ENCODE assay signal across 1 cellular context in the genomic region with DNA sequence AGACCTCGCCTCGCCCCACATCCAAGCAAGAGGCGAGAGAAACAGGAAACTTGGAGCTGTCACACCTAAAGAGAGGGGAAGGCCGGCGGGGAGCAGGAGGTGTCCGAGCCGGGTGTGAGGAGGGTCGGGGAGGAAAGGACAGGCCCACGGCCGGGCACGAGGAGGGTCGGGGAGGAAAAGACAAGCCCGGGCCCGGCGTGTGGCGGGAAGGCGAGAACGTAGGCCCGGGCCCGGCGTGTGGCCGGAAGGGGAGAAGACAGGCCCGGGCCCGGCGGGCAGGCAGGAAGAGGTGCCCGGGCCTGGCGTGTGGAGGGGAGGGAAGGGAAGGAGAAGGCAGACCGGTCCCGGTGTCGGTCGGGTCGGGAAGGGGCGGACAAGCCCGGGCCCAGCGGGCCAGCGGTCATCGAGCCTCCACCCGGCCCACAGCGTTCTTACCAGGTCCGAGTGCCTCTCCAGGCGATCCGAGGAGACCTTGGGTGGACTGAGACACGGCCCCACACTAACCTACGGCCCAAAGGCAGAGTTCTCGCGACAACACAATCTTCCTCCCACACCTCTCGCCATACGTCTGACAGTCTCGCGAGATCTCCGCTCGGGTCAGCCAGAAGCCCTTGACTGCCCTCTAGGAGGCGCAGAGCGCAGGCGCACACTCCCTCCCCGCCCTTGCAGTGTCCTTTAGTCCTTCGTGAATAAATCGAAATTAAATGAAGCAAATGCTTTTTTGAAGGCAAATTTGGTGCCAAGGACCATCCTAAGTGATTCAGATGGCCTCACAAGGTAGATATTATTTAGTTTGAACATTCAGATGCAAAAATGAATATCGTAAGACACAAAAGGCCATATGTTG.
TF ChIP-seq lines count a peak whose summit lies in the region.

A gene (minus strand): TSS at position 533 of the 847 bp plus-strand sequence. CDS start 13,943 bp downstream, outside the sequence.

TF ChIP-seq in HEK293, 187 proteins besides CTCF, POLR2A, EP300 and RAD21 (continued from another document and continues in another):
- TF ChIP-seq, protein P1, sequence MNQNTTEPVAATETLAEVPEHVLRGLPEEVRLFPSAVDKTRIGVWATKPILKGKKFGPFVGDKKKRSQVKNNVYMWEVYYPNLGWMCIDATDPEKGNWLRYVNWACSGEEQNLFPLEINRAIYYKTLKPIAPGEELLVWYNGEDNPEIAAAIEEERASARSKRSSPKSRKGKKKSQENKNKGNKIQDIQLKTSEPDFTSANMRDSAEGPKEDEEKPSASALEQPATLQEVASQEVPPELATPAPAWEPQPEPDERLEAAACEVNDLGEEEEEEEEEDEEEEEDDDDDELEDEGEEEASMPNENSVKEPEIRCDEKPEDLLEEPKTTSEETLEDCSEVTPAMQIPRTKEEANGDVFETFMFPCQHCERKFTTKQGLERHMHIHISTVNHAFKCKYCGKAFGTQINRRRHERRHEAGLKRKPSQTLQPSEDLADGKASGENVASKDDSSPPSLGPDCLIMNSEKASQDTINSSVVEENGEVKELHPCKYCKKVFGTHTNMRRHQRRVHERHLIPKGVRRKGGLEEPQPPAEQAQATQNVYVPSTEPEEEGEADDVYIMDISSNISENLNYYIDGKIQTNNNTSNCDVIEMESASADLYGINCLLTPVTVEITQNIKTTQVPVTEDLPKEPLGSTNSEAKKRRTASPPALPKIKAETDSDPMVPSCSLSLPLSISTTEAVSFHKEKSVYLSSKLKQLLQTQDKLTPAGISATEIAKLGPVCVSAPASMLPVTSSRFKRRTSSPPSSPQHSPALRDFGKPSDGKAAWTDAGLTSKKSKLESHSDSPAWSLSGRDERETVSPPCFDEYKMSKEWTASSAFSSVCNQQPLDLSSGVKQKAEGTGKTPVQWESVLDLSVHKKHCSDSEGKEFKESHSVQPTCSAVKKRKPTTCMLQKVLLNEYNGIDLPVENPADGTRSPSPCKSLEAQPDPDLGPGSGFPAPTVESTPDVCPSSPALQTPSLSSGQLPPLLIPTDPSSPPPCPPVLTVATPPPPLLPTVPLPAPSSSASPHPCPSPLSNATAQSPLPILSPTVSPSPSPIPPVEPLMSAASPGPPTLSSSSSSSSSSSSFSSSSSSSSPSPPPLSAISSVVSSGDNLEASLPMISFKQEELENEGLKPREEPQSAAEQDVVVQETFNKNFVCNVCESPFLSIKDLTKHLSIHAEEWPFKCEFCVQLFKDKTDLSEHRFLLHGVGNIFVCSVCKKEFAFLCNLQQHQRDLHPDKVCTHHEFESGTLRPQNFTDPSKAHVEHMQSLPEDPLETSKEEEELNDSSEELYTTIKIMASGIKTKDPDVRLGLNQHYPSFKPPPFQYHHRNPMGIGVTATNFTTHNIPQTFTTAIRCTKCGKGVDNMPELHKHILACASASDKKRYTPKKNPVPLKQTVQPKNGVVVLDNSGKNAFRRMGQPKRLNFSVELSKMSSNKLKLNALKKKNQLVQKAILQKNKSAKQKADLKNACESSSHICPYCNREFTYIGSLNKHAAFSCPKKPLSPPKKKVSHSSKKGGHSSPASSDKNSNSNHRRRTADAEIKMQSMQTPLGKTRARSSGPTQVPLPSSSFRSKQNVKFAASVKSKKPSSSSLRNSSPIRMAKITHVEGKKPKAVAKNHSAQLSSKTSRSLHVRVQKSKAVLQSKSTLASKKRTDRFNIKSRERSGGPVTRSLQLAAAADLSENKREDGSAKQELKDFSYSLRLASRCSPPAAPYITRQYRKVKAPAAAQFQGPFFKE (tag by site-specific recombination; IDR thresholded peaks at IDR 0.05; ENCODE audit: borderline replicate concordance) = no peak
- TF ChIP-seq ZNF548 (tag by site-specific recombination; IDR thresholded peaks at IDR 0.05) = no peak
- TF ChIP-seq ZNF544 (tag by site-specific recombination; IDR thresholded peaks at IDR 0.05) = no peak
- TF ChIP-seq, protein P2, sequence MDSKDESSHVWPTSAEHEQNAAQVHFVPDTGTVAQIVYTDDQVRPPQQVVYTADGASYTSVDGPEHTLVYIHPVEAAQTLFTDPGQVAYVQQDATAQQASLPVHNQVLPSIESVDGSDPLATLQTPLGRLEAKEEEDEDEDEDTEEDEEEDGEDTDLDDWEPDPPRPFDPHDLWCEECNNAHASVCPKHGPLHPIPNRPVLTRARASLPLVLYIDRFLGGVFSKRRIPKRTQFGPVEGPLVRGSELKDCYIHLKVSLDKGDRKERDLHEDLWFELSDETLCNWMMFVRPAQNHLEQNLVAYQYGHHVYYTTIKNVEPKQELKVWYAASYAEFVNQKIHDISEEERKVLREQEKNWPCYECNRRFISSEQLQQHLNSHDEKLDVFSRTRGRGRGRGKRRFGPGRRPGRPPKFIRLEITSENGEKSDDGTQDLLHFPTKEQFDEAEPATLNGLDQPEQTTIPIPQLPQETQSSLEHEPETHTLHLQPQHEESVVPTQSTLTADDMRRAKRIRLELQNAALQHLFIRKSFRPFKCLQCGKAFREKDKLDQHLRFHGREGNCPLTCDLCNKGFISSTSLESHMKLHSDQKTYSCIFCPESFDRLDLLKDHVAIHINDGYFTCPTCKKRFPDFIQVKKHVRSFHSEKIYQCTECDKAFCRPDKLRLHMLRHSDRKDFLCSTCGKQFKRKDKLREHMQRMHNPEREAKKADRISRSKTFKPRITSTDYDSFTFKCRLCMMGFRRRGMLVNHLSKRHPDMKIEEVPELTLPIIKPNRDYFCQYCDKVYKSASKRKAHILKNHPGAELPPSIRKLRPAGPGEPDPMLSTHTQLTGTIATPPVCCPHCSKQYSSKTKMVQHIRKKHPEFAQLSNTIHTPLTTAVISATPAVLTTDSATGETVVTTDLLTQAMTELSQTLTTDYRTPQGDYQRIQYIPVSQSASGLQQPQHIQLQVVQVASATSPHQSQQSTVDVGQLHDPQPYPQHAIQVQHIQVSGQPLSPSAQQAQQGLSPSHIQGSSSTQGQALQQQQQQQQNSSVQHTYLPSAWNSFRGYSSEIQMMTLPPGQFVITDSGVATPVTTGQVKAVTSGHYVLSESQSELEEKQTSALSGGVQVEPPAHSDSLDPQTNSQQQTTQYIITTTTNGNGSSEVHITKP (tag by site-specific recombination; IDR thresholded peaks at IDR 0.05) = peak; percentile 12; the same call in 1 of the 2 replicates
- no peak for TF ChIP-seq ZNF174 (tag by site-specific recombination; IDR thresholded peaks at IDR 0.05)
- TF ChIP-seq, protein P3, sequence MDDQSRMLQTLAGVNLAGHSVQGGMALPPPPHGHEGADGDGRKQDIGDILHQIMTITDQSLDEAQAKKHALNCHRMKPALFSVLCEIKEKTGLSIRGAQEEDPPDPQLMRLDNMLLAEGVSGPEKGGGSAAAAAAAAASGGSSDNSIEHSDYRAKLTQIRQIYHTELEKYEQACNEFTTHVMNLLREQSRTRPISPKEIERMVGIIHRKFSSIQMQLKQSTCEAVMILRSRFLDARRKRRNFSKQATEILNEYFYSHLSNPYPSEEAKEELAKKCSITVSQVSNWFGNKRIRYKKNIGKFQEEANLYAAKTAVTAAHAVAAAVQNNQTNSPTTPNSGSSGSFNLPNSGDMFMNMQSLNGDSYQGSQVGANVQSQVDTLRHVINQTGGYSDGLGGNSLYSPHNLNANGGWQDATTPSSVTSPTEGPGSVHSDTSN (CRISPR knock-in tag; IDR thresholded peaks at IDR 0.05) = no peak; the same call in 1 of the 2 replicates
- TF ChIP-seq ZNF394 (tag by site-specific recombination; IDR thresholded peaks at IDR 0.05; ENCODE audit: borderline replicate concordance) = peak; percentile 56; the same call in 1 of the 2 replicates
- 0 out of 2 replicates have a peak, but pooled peaks have one; percentile 75 for TF ChIP-seq BCL11B (tag by site-specific recombination; IDR thresholded peaks at IDR 0.05; ENCODE audit: low read depth)
- TF ChIP-seq, protein P4, sequence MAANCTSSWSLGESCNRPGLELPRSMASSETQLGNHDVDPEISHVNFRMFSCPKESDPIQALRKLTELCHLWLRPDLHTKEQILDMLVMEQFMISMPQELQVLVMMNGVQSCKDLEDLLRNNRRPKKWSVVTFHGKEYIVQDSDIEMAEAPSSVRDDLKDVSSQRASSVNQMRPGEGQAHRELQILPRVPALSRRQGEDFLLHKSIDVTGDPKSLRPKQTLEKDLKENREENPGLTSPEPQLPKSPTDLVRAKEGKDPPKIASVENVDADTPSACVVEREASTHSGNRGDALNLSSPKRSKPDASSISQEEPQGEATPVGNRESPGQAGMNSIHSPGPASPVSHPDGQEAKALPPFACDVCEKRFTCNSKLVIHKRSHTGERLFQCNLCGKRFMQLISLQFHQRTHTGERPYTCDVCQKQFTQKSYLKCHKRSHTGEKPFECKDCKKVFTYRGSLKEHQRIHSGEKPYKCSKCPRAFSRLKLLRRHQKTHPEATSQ (tag by site-specific recombination; IDR thresholded peaks at IDR 0.05) = 0 out of 2 replicates have a peak, but pooled peaks have one; percentile 82
- no peak for TF ChIP-seq ZNF596 (tag by site-specific recombination; IDR thresholded peaks at IDR 0.05)
- TF ChIP-seq ZNF132 (tag by site-specific recombination; IDR thresholded peaks at IDR 0.05; ENCODE audit: borderline replicate concordance) = no peak
- TF ChIP-seq ZFP69B (tag by site-specific recombination; IDR thresholded peaks at IDR 0.05) = peak; percentile 81
- TF ChIP-seq, protein P5, sequence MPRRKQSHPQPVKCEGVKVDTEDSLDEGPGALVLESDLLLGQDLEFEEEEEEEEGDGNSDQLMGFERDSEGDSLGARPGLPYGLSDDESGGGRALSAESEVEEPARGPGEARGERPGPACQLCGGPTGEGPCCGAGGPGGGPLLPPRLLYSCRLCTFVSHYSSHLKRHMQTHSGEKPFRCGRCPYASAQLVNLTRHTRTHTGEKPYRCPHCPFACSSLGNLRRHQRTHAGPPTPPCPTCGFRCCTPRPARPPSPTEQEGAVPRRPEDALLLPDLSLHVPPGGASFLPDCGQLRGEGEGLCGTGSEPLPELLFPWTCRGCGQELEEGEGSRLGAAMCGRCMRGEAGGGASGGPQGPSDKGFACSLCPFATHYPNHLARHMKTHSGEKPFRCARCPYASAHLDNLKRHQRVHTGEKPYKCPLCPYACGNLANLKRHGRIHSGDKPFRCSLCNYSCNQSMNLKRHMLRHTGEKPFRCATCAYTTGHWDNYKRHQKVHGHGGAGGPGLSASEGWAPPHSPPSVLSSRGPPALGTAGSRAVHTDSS (tag by site-specific recombination; IDR thresholded peaks at IDR 0.05) = no peak
- no peak for TF ChIP-seq ZNF677 (tag by site-specific recombination; IDR thresholded peaks at IDR 0.05)
- TF ChIP-seq KLF1 (tag by site-specific recombination; IDR thresholded peaks at IDR 0.05) = peak; percentile 18
- no peak for TF ChIP-seq ZNF670 (tag by site-specific recombination; IDR thresholded peaks at IDR 0.05; ENCODE audit: low read depth)
- TF ChIP-seq, protein P6, sequence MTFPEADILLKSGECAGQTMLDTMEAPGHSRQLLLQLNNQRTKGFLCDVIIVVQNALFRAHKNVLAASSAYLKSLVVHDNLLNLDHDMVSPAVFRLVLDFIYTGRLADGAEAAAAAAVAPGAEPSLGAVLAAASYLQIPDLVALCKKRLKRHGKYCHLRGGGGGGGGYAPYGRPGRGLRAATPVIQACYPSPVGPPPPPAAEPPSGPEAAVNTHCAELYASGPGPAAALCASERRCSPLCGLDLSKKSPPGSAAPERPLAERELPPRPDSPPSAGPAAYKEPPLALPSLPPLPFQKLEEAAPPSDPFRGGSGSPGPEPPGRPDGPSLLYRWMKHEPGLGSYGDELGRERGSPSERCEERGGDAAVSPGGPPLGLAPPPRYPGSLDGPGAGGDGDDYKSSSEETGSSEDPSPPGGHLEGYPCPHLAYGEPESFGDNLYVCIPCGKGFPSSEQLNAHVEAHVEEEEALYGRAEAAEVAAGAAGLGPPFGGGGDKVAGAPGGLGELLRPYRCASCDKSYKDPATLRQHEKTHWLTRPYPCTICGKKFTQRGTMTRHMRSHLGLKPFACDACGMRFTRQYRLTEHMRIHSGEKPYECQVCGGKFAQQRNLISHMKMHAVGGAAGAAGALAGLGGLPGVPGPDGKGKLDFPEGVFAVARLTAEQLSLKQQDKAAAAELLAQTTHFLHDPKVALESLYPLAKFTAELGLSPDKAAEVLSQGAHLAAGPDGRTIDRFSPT (tag by site-specific recombination; IDR thresholded peaks at IDR 0.05) = peak; percentile 69; the same call in 1 of the 2 replicates
- TF ChIP-seq YY1 (tag by site-specific recombination; IDR thresholded peaks at IDR 0.05) = no peak; the same call in 1 of the 2 replicates
- no peak for TF ChIP-seq ZNF274 (IDR thresholded peaks at IDR 0.05; ENCODE audit: low read length)
- TF ChIP-seq ZNF274 (tag by site-specific recombination; IDR thresholded peaks at IDR 0.05; ENCODE audit: borderline replicate concordance) = no peak
- no peak for TF ChIP-seq ZNF529 (tag by site-specific recombination; IDR thresholded peaks at IDR 0.05; ENCODE audit: insufficient replicate concordance)
- TF ChIP-seq ZNF24 (tag by site-specific recombination; IDR thresholded peaks at IDR 0.05) = 0 out of 2 replicates have a peak, but pooled peaks have one; percentile 68
- TF ChIP-seq, protein P7, sequence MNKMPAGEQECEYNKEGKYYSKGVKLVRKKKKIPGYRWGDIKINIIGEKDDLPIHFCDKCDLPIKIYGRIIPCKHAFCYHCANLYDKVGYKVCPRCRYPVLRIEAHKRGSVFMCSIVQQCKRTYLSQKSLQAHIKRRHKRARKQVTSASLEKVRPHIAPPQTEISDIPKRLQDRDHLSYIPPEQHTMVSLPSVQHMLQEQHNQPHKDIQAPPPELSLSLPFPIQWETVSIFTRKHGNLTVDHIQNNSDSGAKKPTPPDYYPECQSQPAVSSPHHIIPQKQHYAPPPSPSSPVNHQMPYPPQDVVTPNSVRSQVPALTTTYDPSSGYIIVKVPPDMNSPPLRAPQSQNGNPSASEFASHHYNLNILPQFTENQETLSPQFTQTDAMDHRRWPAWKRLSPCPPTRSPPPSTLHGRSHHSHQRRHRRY (tag by site-specific recombination; IDR thresholded peaks at IDR 0.05) = 0 out of 2 replicates have a peak, but pooled peaks have one; percentile 63
- TF ChIP-seq, protein P8, sequence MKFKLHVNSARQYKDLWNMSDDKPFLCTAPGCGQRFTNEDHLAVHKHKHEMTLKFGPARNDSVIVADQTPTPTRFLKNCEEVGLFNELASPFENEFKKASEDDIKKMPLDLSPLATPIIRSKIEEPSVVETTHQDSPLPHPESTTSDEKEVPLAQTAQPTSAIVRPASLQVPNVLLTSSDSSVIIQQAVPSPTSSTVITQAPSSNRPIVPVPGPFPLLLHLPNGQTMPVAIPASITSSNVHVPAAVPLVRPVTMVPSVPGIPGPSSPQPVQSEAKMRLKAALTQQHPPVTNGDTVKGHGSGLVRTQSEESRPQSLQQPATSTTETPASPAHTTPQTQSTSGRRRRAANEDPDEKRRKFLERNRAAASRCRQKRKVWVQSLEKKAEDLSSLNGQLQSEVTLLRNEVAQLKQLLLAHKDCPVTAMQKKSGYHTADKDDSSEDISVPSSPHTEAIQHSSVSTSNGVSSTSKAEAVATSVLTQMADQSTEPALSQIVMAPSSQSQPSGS (tag by site-specific recombination; IDR thresholded peaks at IDR 0.05; ENCODE audit: low read depth) = no peak
- TF ChIP-seq MYNN (tag by site-specific recombination; IDR thresholded peaks at IDR 0.05; ENCODE audit: borderline replicate concordance) = peak; percentile 33; the same call in 1 of the 2 replicates
- TF ChIP-seq ZNF391 (tag by site-specific recombination; IDR thresholded peaks at IDR 0.05; ENCODE audit: borderline replicate concordance, low read depth) = peak; percentile 56; the same call in 1 of the 2 replicates
- no peak for TF ChIP-seq ZNF112 (tag by site-specific recombination; IDR thresholded peaks at IDR 0.05)
- TF ChIP-seq ZNF23 (tag by site-specific recombination; IDR thresholded peaks at IDR 0.05; ENCODE audit: borderline replicate concordance) = no peak
- TF ChIP-seq, protein P9, sequence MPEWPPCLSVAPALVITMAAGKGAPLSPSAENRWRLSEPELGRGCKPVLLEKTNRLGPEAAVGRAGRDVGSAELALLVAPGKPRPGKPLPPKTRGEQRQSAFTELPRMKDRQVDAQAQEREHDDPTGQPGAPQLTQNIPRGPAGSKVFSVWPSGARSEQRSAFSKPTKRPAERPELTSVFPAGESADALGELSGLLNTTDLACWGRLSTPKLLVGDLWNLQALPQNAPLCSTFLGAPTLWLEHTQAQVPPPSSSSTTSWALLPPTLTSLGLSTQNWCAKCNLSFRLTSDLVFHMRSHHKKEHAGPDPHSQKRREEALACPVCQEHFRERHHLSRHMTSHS (tag by site-specific recombination; IDR thresholded peaks at IDR 0.05) = no peak
- no peak for TF ChIP-seq PRDM1 (tag by site-specific recombination; IDR thresholded peaks at IDR 0.05)
- no peak for TF ChIP-seq ZNF239 (tag by site-specific recombination; IDR thresholded peaks at IDR 0.05)
